Comparison of ENCODE assay signal across 23 cellular contexts in genomic region chr6:109348246-109348645, GRCh38. TPM values are rescaled to one million over a fixed set of nuclear protein-coding genes. Genes with fewer than 3 reads are reported as not detected.
DNase-seq lines count a peak whose midpoint lies in the region; ATAC-seq and TF ChIP-seq lines count a peak whose summit lies in the region.
"Had no signal": no experiment of that assay in that cellular context is flagged by ENCODE, and none has a peak within 500 bp of the region (broad histone marks: within the 10 kb centered on the region; RNA-seq: fewer than 3 reads in every experiment).

No MANE protein-coding gene starts in this region.

- H3K4me1 ChIP-seq in duodenal mucosa (ENCODE audit: control insufficient read depth in 1 of 2, insufficient read depth in 2 of 2, low read length in 2 of 2) (peaks cover 62% of the 10 kb centered on the region in 2 donors), transverse colon (peaks cover 23 to 64% (median 49%) of the 10 kb centered on the region in 4 donors), ovary (ENCODE audit: insufficient read depth) (no peaks in the 10 kb centered on the region)
- H3K4me1 ChIP-seq in CD8-positive, alpha-beta memory T cell (ENCODE audit: insufficient read depth, low read length), result no peaks in the 10 kb centered on the region
- H3K4me1 ChIP-seq: Caco-2 had no signal

- TF ChIP-seq EP300 in transverse colon (IDR thresholded peaks at IDR 0.05; ENCODE audit: low read depth) (no peak), ovary (IDR thresholded peaks at IDR 0.05) (no peak)

- H3K27me3 ChIP-seq in duodenal mucosa (ENCODE audit: control insufficient read depth in 1 of 2, insufficient read depth in 2 of 2, low read length in 2 of 2), result no peaks in the 10 kb centered on the region
- H3K27me3 ChIP-seq in transverse colon, result no peaks in the 10 kb centered on the region
- H3K27me3 ChIP-seq in ovary, result no peaks in the 10 kb centered on the region
- no peaks in the 10 kb centered on the region for H3K27me3 ChIP-seq in CD8-positive, alpha-beta memory T cell (ENCODE audit: insufficient read depth, low read length, poor library complexity, severe bottlenecking)
- H3K27me3 ChIP-seq: BE2C had no signal

- H3K4me3 ChIP-seq in duodenal mucosa (ENCODE audit: low read depth in 1 of 2, low read length in 2 of 2), result peak overlapping the region in 1 of 2 donors; percentile 45
- no peak overlapping the region for H3K4me3 ChIP-seq in transverse colon
- H3K4me3 ChIP-seq in ovary, result no peak overlapping the region
- no peak overlapping the region for H3K4me3 ChIP-seq in CD8-positive, alpha-beta memory T cell (ENCODE audit: low read length)
- H3K4me3 ChIP-seq: A549 had no signal

- WGBS in transverse colon (ENCODE audit: low coverage in 1 of 2), 2 donors, result 85% methylated on average over 8 of the region's 8 CpGs; no CpG with 5 or more reads in 1 of the 2 donors
- WGBS in ovary, 3 donors, result 90 to 96% (median 93%) methylated on average over 8 of the region's 8 CpGs

- H3K36me3 Mint-ChIP-seq in CD8-positive, alpha-beta memory T cell, result peaks cover 4 to 15% (median 11%) of the 10 kb centered on the region in 3 donors

- no peaks in the 10 kb centered on the region for H3K9me3 ChIP-seq in duodenal mucosa (ENCODE audit: control insufficient read depth in 1 of 2, low read length in 2 of 2)
- H3K9me3 ChIP-seq in transverse colon, result no peaks in the 10 kb centered on the region
- H3K9me3 ChIP-seq in ovary, result no peaks in the 10 kb centered on the region
- H3K9me3 ChIP-seq in CD8-positive, alpha-beta memory T cell (ENCODE audit: low read length), result no peaks in the 10 kb centered on the region
- H3K9me3 ChIP-seq: A549, BE2C, Caco-2 had no signal

- H3K4me3 Mint-ChIP-seq in stimulated activated naive CD8-positive, alpha-beta T cell treated with anti-CD3 and anti-CD28 coated beads, Interleukin-15, amount 100 ng/mL, for 72 hours, result no peak overlapping the region
- no peak overlapping the region for H3K4me3 Mint-ChIP-seq in CD8-positive, alpha-beta memory T cell
- H3K4me3 Mint-ChIP-seq: CD4-positive, alpha-beta T cell had no signal

- no peaks in the 10 kb centered on the region for H3K36me3 ChIP-seq in duodenal mucosa (ENCODE audit: control insufficient read depth in 1 of 2, insufficient read depth in 2 of 2, low read length in 2 of 2)
- H3K36me3 ChIP-seq in transverse colon, result no peaks in the 10 kb centered on the region
- H3K36me3 ChIP-seq in ovary, result no peaks in the 10 kb centered on the region
- no peaks in the 10 kb centered on the region for H3K36me3 ChIP-seq in CD8-positive, alpha-beta memory T cell (ENCODE audit: insufficient read depth, low read length)
- H3K36me3 ChIP-seq: BE2C had no signal

- CTCF ChIA-PET in CD8-positive, alpha-beta memory T cell (lab: Charles Lee), result no interaction called here

- no peaks in the 10 kb centered on the region for H3K27me3 Mint-ChIP-seq in stimulated activated naive CD8-positive, alpha-beta T cell treated with anti-CD3 and anti-CD28 coated beads, Interleukin-15, amount 100 ng/mL, for 72 hours
- H3K27me3 Mint-ChIP-seq in CD8-positive, alpha-beta memory T cell, result peaks cover 0 to 1% of the 10 kb centered on the region in 2 donors
- H3K27me3 Mint-ChIP-seq: CD4-positive, alpha-beta T cell had no signal

- H3K27ac Mint-ChIP-seq in stimulated activated naive CD8-positive, alpha-beta T cell treated with anti-CD3 and anti-CD28 coated beads, Interleukin-15, amount 100 ng/mL, for 72 hours, result no peak overlapping the region
- H3K27ac Mint-ChIP-seq in CD8-positive, alpha-beta memory T cell, result peak overlapping the region in 2 of 8 donors; percentile 24 to 36
- H3K27ac Mint-ChIP-seq: CD4-positive, alpha-beta T cell had no signal

- no peak for TF ChIP-seq POLR2A in transverse colon (IDR thresholded peaks at IDR 0.05)
- TF ChIP-seq POLR2A in ovary (IDR thresholded peaks at IDR 0.05), result no peak

- H3K9me3 Mint-ChIP-seq in stimulated activated naive CD8-positive, alpha-beta T cell treated with anti-CD3 and anti-CD28 coated beads, Interleukin-15, amount 100 ng/mL, for 72 hours, result peaks cover 0 to 5% of the 10 kb centered on the region in 2 donors
- no peaks in the 10 kb centered on the region for H3K9me3 Mint-ChIP-seq in CD8-positive, alpha-beta memory T cell
- H3K9me3 Mint-ChIP-seq: CD4-positive, alpha-beta T cell had no signal

- H3K27ac ChIP-seq in duodenal mucosa (ENCODE audit: low read depth, low read length) (peak overlapping the region; percentile 7), transverse colon (peak overlapping the region; percentile 69 to 86 (median 83)), ovary (no peak overlapping the region)
- no peak overlapping the region for H3K27ac ChIP-seq in CD8-positive, alpha-beta memory T cell (ENCODE audit: low read depth, low read length)
- H3K27ac ChIP-seq: A549, KMS-11 had no signal

- POLR2A ChIA-PET in CD8-positive, alpha-beta memory T cell (lab: Charles Lee), result no interaction called here

- peak overlapping the region; percentile 12 to 35 for H3K9ac ChIP-seq in duodenal mucosa (ENCODE audit: low read depth in 1 of 2, low read length in 2 of 2)
- H3K9ac ChIP-seq: KMS-11 had no signal

- TF ChIP-seq CTCF in transverse colon (IDR thresholded peaks at IDR 0.05) (no peak), ovary (IDR thresholded peaks at IDR 0.05) (no peak)

- peak; percentile 13 for ATAC-seq in stimulated activated naive CD8-positive, alpha-beta T cell treated with anti-CD3 and anti-CD28 coated beads, Interleukin-15, amount 100 ng/mL, for 72 hours
- no peak for ATAC-seq in stimulated activated naive CD8-positive, alpha-beta T cell treated with anti-CD3 and anti-CD28 coated beads, Interleukin-15, Interleukin-2, amounts not matched to agents 100 U/mL and 50 U/mL, for 24 hours
- ATAC-seq in left lobe of liver (peak; percentile 8), GM21515 (IDR thresholded peaks at IDR 0.05; ENCODE audit: unreplicated experiment) (no peak)
- ATAC-seq: A549, HCT116, Panc1 had no signal

- no peak for DNase-seq in stimulated activated naive CD8-positive, alpha-beta T cell treated with anti-CD3 and anti-CD28 coated beads, Interleukin-15, amount 100 ng/mL, for 72 hours
- no peak for DNase-seq in stimulated activated naive CD8-positive, alpha-beta T cell treated with anti-CD3 and anti-CD28 coated beads, Interleukin-15, Interleukin-2, amounts not matched to agents 100 U/mL and 50 U/mL, for 24 hours
- DNase-seq in left lobe of liver (ENCODE audit: low spot score), result no peak
- peak; percentile 21 for DNase-seq in transverse colon
- DNase-seq in ovary, result no peak
- no peak for DNase-seq in CD8-positive, alpha-beta memory T cell
- DNase-seq: Caco-2; CD4-positive, alpha-beta T cell; GOT3; NCI-H1105; NCI-H146; NCI-H2029; NCI-H2227 treated with DMSO at 0.1 percent for 48 hours; NCI-H524; NCI-H774; NK-92 treated with Interleukin-12 subunit alpha and Interleukin-12 subunit beta, amount 100 ng/mL, for 24 hours had no signal

- intact Hi-C loops in transverse colon (cut with DNase I; ENCODE audit: low total_unique reads) (no loop called here), ovary (cut with DNase I) (no loop called here)

- peaks cover 10% of the 10 kb centered on the region for H3K4me1 Mint-ChIP-seq in stimulated activated naive CD8-positive, alpha-beta T cell treated with anti-CD3 and anti-CD28 coated beads, Interleukin-15, amount 100 ng/mL, for 72 hours
- peaks cover 3 to 15% (median 7%) of the 10 kb centered on the region in 3 donors for H3K4me1 Mint-ChIP-seq in CD8-positive, alpha-beta memory T cell

- in situ Hi-C loops in transverse colon (cut with MboI; ENCODE audit: low pct_ligation_motif_present in 1 of 4, low pct_unique_long_range_greater_than_20kb in 1 of 4, low sequenced_read_pairs in 3 of 4), result no loop called here

RNA-seq across cellular contexts. Expression of gene CD164, which starts 34.0 kb away (rescaled TPM):
- total RNA-seq in left lobe of liver (130 TPM), transverse colon (100 to 1,000 TPM; 109 to 448 (median 313) TPM), ovary (100 to 1,000 TPM; 145 to 215 (median 173) TPM)
- polyA plus RNA-seq in ovary, result 100 to 1,000 TPM; 129 to 203 TPM
- 100 to 1,000 TPM; 246 to 259 TPM for total RNA-seq in CD8-positive, alpha-beta memory T cell
- polyA plus RNA-seq in CD8-positive, alpha-beta memory T cell, result 291 TPM

Comparison
In these comparisons a context has a peak if more than half of its experiments do, and no peak if none do; other contexts are left out.
1. ATAC-seq: peak in stimulated activated naive CD8-positive, alpha-beta T cell treated with anti-CD3 and anti-CD28 coated beads, Interleukin-15, amount 100 ng/mL, for 72 hours (single experiment) and left lobe of liver (single experiment); none in stimulated activated naive CD8-positive, alpha-beta T cell treated with anti-CD3 and anti-CD28 coated beads, Interleukin-15, Interleukin-2, amounts not matched to agents 100 U/mL and 50 U/mL, for 24 hours (single experiment) and GM21515 (single experiment).
2. H3K27ac ChIP-seq: peak in duodenal mucosa (single experiment) and transverse colon (4 of 4); none in ovary (0 of 2) and CD8-positive, alpha-beta memory T cell (single experiment).